In genomic region chr1:165871311-165872067, GRCh38 we compare ENCODE assay signal across 8 cellular contexts. TPM values are rescaled to one million over a fixed set of nuclear protein-coding genes. Genes with fewer than 3 reads are reported as not detected.
DNase-seq lines count a peak whose midpoint lies in the region; ATAC-seq, FAIRE-seq and TF ChIP-seq lines count a peak whose summit lies in the region.

No MANE protein-coding gene starts in this region.

- ATAC-seq in GM18498 (IDR thresholded peaks at IDR 0.05; ENCODE audit: unreplicated experiment) (peak; percentile 88), HG02840 (IDR thresholded peaks at IDR 0.05; ENCODE audit: low FRiP score, unreplicated experiment) (peak; percentile 70)

- H3K36me3 ChIP-seq in small intestine (ENCODE audit: control insufficient read depth in 2 of 2, insufficient read depth in 2 of 2, low read length in 2 of 2) (no peaks in the 10 kb centered on the region), prostate gland (no peaks in the 10 kb centered on the region)

- H3K27me3 ChIP-seq in small intestine (ENCODE audit: control insufficient read depth in 2 of 2, insufficient read depth in 2 of 2, low read length in 2 of 2): no peaks in the 10 kb centered on the region
- no peaks in the 10 kb centered on the region for H3K27me3 ChIP-seq in prostate gland (replicated peaks; ENCODE audit: insufficient read depth)

- intact Hi-C loops in prostate gland (cut with DNase I): no loop called here

- FAIRE-seq in small intestine (lab: Jason Lieb, UNC): no peak

- H3K4me3 ChIP-seq in fibroblast of mammary gland (ENCODE audit: control insufficient read depth, low read depth, low read length): no peak overlapping the region
- no peak overlapping the region for H3K4me3 ChIP-seq in small intestine (ENCODE audit: low read depth in 1 of 2, low read length in 2 of 2)
- H3K4me3 ChIP-seq in prostate gland: no peak overlapping the region

- H3K27ac ChIP-seq in small intestine (ENCODE audit: low read depth in 1 of 2, low read length in 1 of 2) (peak overlapping the region; percentile 57 to 83), prostate gland (no peak overlapping the region)

- DNase-seq in A172 (ENCODE audit: low spot score) (peak; percentile 81), NCI-H69 (lab: John Stamatoyannopoulos, UW) (peak; percentile 84), fibroblast of mammary gland (ENCODE audit: low read depth) (peak; percentile 53), small intestine (peak; percentile 89), prostate gland (ENCODE audit: low spot score) (no peak)
- DNase-seq in activated CD8-positive, alpha-beta memory T cell treated with anti-CD3 and anti-CD28 coated beads for 4 hours (ENCODE audit: low read depth in 2 of 2): peak; percentile 20

- TF ChIP-seq POLR2A in prostate gland (IDR thresholded peaks at IDR 0.05): no peak

- H3K4me1 ChIP-seq in small intestine (ENCODE audit: control insufficient read depth in 2 of 2, insufficient read depth in 1 of 2, low read depth in 1 of 2, low read length in 1 of 2) (peaks cover 14 to 22% of the 10 kb centered on the region in 2 donors), prostate gland (replicated peaks) (no peaks in the 10 kb centered on the region)

- 28 to 37% (median 31%) methylated on average over 4 of the region's 4 CpGs for WGBS in small intestine, 3 donors
- 59% methylated on average over 4 of the region's 4 CpGs for WGBS in prostate gland

- TF ChIP-seq CTCF in fibroblast of mammary gland (conservative IDR thresholded peaks at IDR 0.05; ENCODE audit: control insufficient read depth, insufficient read depth, low read depth, low read length) (peak; percentile 17), prostate gland (IDR thresholded peaks at IDR 0.05) (no peak)

- H3K9me3 ChIP-seq in small intestine (ENCODE audit: control insufficient read depth, low read depth): no peaks in the 10 kb centered on the region
- H3K9me3 ChIP-seq in prostate gland: no peaks in the 10 kb centered on the region

RNA-seq across cellular contexts. Expression of gene UCK2, which starts 44.1 kb away (rescaled TPM):
- 71.3 and 104 TPM in 2 replicates for total RNA-seq in A172 (2014; rRNA removed; shearing (Covaris generic))
- 10 to 100 TPM; 35.1 to 37.6 (median 35.9) TPM for polyA plus RNA-seq in small intestine
- total RNA-seq in prostate gland: 10 to 100 TPM; 23.8 to 25.9 TPM

Comparison
In these comparisons a context has a peak if more than half of its experiments do, and no peak if none do; other contexts are left out.
1. H3K27ac ChIP-seq: peak in small intestine (2 of 2); none in prostate gland (0 of 2).